ENCODE assay signal across 15 cellular contexts in the genomic region with DNA sequence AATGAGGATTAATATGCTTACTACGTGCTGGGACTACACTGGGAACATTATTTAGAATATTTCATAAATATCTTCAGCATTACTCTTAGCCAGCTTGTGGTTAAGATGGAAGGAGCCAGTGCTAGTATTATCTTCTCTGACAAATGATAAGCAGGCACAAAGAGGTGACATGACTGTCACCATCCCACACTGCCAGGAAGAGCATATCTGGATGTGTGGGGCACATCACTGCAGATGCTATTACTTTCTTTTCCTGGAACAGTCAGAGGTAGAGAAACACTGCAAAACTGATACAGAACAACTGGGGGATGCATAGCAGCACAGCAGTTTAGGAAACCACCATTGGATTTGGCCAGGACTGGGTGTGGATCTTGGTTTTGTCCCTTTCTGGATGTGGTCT.
"Had no signal": no experiment of that assay in that cellular context is flagged by ENCODE, and none has a peak within 500 bp of the region (broad histone marks: within the 10 kb centered on the region; RNA-seq: fewer than 3 reads in every experiment).

No MANE protein-coding gene starts in this region.

- H3K27me3 ChIP-seq: foreskin keratinocyte, neutrophil, stomach had no signal

- H3K36me3 ChIP-seq: neutrophil, stomach, thoracic aorta had no signal

- DNase-seq: dermis blood vessel endothelial cell; foreskin keratinocyte; kidney; left colon; left ventricle myocardium superior; mucosa of descending colon; naive thymus-derived CD8-positive, alpha-beta T cell; psoas muscle; stimulated activated CD4-positive, alpha-beta T cell treated with anti-CD3 and anti-CD28 coated beads, Interleukin-12 subunit alpha, Interleukin-12 subunit beta, amount 100 ng/mL, for 4 hours; stimulated activated naive CD4-positive, alpha-beta T cell; stomach; substantia nigra had no signal

- H3K27ac ChIP-seq: foreskin keratinocyte, neutrophil, psoas muscle, skin epidermis, stomach, thoracic aorta had no signal

- H3K4me3 ChIP-seq: mucosa of descending colon, psoas muscle, skin epidermis, stomach, thoracic aorta had no signal

- H3K9me3 ChIP-seq: mucosa of descending colon, neutrophil, psoas muscle, stomach, thoracic aorta had no signal

- H3K4me1 ChIP-seq: psoas muscle had no signal
